In genomic region chrX:47091149-47091775, GRCh38 we compare ENCODE assay signal across 10 cellular contexts. TPM values are rescaled to one million over a fixed set of nuclear protein-coding genes. Genes with fewer than 3 reads are reported as not detected.
DNase-seq lines count a peak whose midpoint lies in the region; ATAC-seq and FAIRE-seq lines count a peak whose summit lies in the region.
"Had no signal": no experiment of that assay in that cellular context is flagged by ENCODE, and none has a peak within 500 bp of the region (broad histone marks: within the 10 kb centered on the region; RNA-seq: fewer than 3 reads in every experiment).

No MANE protein-coding gene starts in this region.

- intact Hi-C loops in activated T-helper 2 cell treated with anti-CD3 and anti-CD28 coated beads, Interferon-gamma antibody, Interleukin-2, Interleukin-4, amounts not matched to agents 10 μg/mL and 5 μg/mL and 100 μg/mL, durations not matched to agents 14 hours and 24 hours and 36 hours (cut with micrococcal nuclease): no loop called here

- no peaks in the 10 kb centered on the region for H3K9me3 Mint-ChIP-seq in activated T-helper 2 cell treated with anti-CD3 and anti-CD28 coated beads, Interferon-gamma antibody, Interleukin-2, Interleukin-4, amounts not matched to agents 10 μg/mL and 5 μg/mL and 100 μg/mL, durations not matched to agents 14 hours and 24 hours and 36 hours
- H3K9me3 Mint-ChIP-seq in activated CD4-positive, alpha-beta memory T cell treated with anti-CD3 and anti-CD28 coated beads, Interleukin-2, amount 10 ng/mL, durations not matched to agents 7 days and 5 days: no peaks in the 10 kb centered on the region

- no peaks in the 10 kb centered on the region for H3K36me3 Mint-ChIP-seq in activated T-helper 2 cell treated with anti-CD3 and anti-CD28 coated beads, Interferon-gamma antibody, Interleukin-2, Interleukin-4, amounts not matched to agents 10 μg/mL and 5 μg/mL and 100 μg/mL, durations not matched to agents 14 hours and 24 hours and 36 hours (ENCODE audit: low read depth)
- H3K36me3 Mint-ChIP-seq in activated CD4-positive, alpha-beta memory T cell treated with anti-CD3 and anti-CD28 coated beads, Interleukin-2, amount 10 ng/mL, durations not matched to agents 7 days and 5 days (ENCODE audit: low read depth): no peaks in the 10 kb centered on the region

- CTCF ChIA-PET in activated CD4-positive, alpha-beta memory T cell treated with anti-CD3 and anti-CD28 coated beads, Interleukin-2, amount 10 ng/mL, durations not matched to agents 7 days and 5 days (lab: Charles Lee): no interaction called here

- DNase-seq in GM18507 (ENCODE audit: extremely low spot score, insufficient read length, low read depth) (no peak), myocyte (ENCODE audit: low read depth) (peak; percentile 1), HT-29 (ENCODE audit: low spot score) (no peak)
- no peak for DNase-seq in activated T-helper 2 cell treated with anti-CD3 and anti-CD28 coated beads, Interferon-gamma antibody, Interleukin-2, Interleukin-4, amounts not matched to agents 10 μg/mL and 5 μg/mL and 100 μg/mL, durations not matched to agents 14 hours and 24 hours and 36 hours (ENCODE audit: low spot score)
- no peak for DNase-seq in activated CD4-positive, alpha-beta memory T cell treated with anti-CD3 and anti-CD28 coated beads, Interleukin-2, amount 10 ng/mL, durations not matched to agents 7 days and 5 days
- DNase-seq: NCI-H524; stimulated activated CD4-positive, alpha-beta T cell treated with anti-CD3 and anti-CD28 coated beads, Interleukin-4, amount 100 ng/mL, for 4 hours had no signal

- peaks cover 14% of the 10 kb centered on the region for H3K4me1 Mint-ChIP-seq in activated T-helper 2 cell treated with anti-CD3 and anti-CD28 coated beads, Interferon-gamma antibody, Interleukin-2, Interleukin-4, amounts not matched to agents 10 μg/mL and 5 μg/mL and 100 μg/mL, durations not matched to agents 14 hours and 24 hours and 36 hours (ENCODE audit: low read depth)
- peaks cover 9% of the 10 kb centered on the region for H3K4me1 Mint-ChIP-seq in activated CD4-positive, alpha-beta memory T cell treated with anti-CD3 and anti-CD28 coated beads, Interleukin-2, amount 10 ng/mL, durations not matched to agents 7 days and 5 days

- peak overlapping the region; percentile 3 for H3K27ac Mint-ChIP-seq in activated T-helper 2 cell treated with anti-CD3 and anti-CD28 coated beads, Interferon-gamma antibody, Interleukin-2, Interleukin-4, amounts not matched to agents 10 μg/mL and 5 μg/mL and 100 μg/mL, durations not matched to agents 14 hours and 24 hours and 36 hours
- H3K27ac Mint-ChIP-seq in activated CD4-positive, alpha-beta memory T cell treated with anti-CD3 and anti-CD28 coated beads, Interleukin-2, amount 10 ng/mL, durations not matched to agents 7 days and 5 days: no peak overlapping the region

- POLR2A ChIA-PET in activated CD4-positive, alpha-beta memory T cell treated with anti-CD3 and anti-CD28 coated beads, Interleukin-2, amount 10 ng/mL, durations not matched to agents 7 days and 5 days (lab: Charles Lee): no interaction called here

- H3K4me3 Mint-ChIP-seq in activated T-helper 2 cell treated with anti-CD3 and anti-CD28 coated beads, Interferon-gamma antibody, Interleukin-2, Interleukin-4, amounts not matched to agents 10 μg/mL and 5 μg/mL and 100 μg/mL, durations not matched to agents 14 hours and 24 hours and 36 hours (ENCODE audit: low read depth): no peak overlapping the region
- H3K4me3 Mint-ChIP-seq in activated CD4-positive, alpha-beta memory T cell treated with anti-CD3 and anti-CD28 coated beads, Interleukin-2, amount 10 ng/mL, durations not matched to agents 7 days and 5 days: no peak overlapping the region

- peak; percentile 70 for FAIRE-seq in GM18507 (lab: Jason Lieb, UNC)

- ATAC-seq in HG03159 (IDR thresholded peaks at IDR 0.05; ENCODE audit: unreplicated experiment) (peak; percentile 76), HG02642 (IDR thresholded peaks at IDR 0.05; ENCODE audit: poor library complexity, unreplicated experiment) (no peak), HG02981 (IDR thresholded peaks at IDR 0.05; ENCODE audit: unreplicated experiment) (no peak)

- H3K27me3 Mint-ChIP-seq in activated T-helper 2 cell treated with anti-CD3 and anti-CD28 coated beads, Interferon-gamma antibody, Interleukin-2, Interleukin-4, amounts not matched to agents 10 μg/mL and 5 μg/mL and 100 μg/mL, durations not matched to agents 14 hours and 24 hours and 36 hours (ENCODE audit: low read depth): no peaks in the 10 kb centered on the region
- H3K27me3 Mint-ChIP-seq in activated CD4-positive, alpha-beta memory T cell treated with anti-CD3 and anti-CD28 coated beads, Interleukin-2, amount 10 ng/mL, durations not matched to agents 7 days and 5 days: no peaks in the 10 kb centered on the region

RNA-seq across cellular contexts. Expression of gene RGN, which starts 13.0 kb away (rescaled TPM):
- total RNA-seq in activated T-helper 2 cell treated with anti-CD3 and anti-CD28 coated beads, Interferon-gamma antibody, Interleukin-2, Interleukin-4, amounts not matched to agents 10 μg/mL and 5 μg/mL and 100 μg/mL, durations not matched to agents 14 hours and 24 hours and 36 hours: not detected in 2 replicates
- not detected in 2 replicates for total RNA-seq in myocyte
- polyA plus RNA-seq in myocyte (2012): not detected
- not detected for total RNA-seq in activated CD4-positive, alpha-beta memory T cell treated with anti-CD3 and anti-CD28 coated beads, Interleukin-2, amount 10 ng/mL, durations not matched to agents 7 days and 5 days
- total RNA-seq in HT-29 (2014; rRNA removed; shearing (Covaris generic)): 0.05 TPM in 2 replicates

RNA-seq across cellular contexts. Expression of gene NDUFB11, which starts 53.2 kb away (rescaled TPM):
- 91.7 and 98.8 TPM in 2 replicates for total RNA-seq in activated T-helper 2 cell treated with anti-CD3 and anti-CD28 coated beads, Interferon-gamma antibody, Interleukin-2, Interleukin-4, amounts not matched to agents 10 μg/mL and 5 μg/mL and 100 μg/mL, durations not matched to agents 14 hours and 24 hours and 36 hours
- total RNA-seq in myocyte: 46.6 and 53.0 TPM in 2 replicates
- polyA plus RNA-seq in myocyte (2012): 89.1 TPM
- 10 to 100 TPM; 89.0 to 89.8 TPM for total RNA-seq in activated CD4-positive, alpha-beta memory T cell treated with anti-CD3 and anti-CD28 coated beads, Interleukin-2, amount 10 ng/mL, durations not matched to agents 7 days and 5 days
- 164 and 196 TPM in 2 replicates for total RNA-seq in HT-29 (2014; rRNA removed; shearing (Covaris generic))

RNA-seq across cellular contexts. Expression of gene RBM10, which starts 53.8 kb away (rescaled TPM):
- 65.7 and 69.2 TPM in 2 replicates for total RNA-seq in activated T-helper 2 cell treated with anti-CD3 and anti-CD28 coated beads, Interferon-gamma antibody, Interleukin-2, Interleukin-4, amounts not matched to agents 10 μg/mL and 5 μg/mL and 100 μg/mL, durations not matched to agents 14 hours and 24 hours and 36 hours
- total RNA-seq in myocyte: 33.6 and 38.1 TPM in 2 replicates
- 27.8 TPM for polyA plus RNA-seq in myocyte (2012)
- 10 to 100 TPM; 55.3 to 57.0 TPM for total RNA-seq in activated CD4-positive, alpha-beta memory T cell treated with anti-CD3 and anti-CD28 coated beads, Interleukin-2, amount 10 ng/mL, durations not matched to agents 7 days and 5 days
- total RNA-seq in HT-29 (2014; rRNA removed; shearing (Covaris generic)): 81.2 and 81.5 TPM in 2 replicates
